Comparison of ENCODE assay signal across 8 cellular contexts in genomic region chr7:37732253-37732652, GRCh38. TPM values are rescaled to one million over a fixed set of nuclear protein-coding genes. Genes with fewer than 3 reads are reported as not detected.
A peak's percentile ranks its signal among the peaks of the same experiment; 100 is the strongest.
DNase-seq lines count a peak whose midpoint lies in the region; ATAC-seq and TF ChIP-seq lines count a peak whose summit lies in the region.

No MANE protein-coding gene starts in this region.

- peak; percentile 30 for DNase-seq in stimulated activated CD4-positive, alpha-beta T cell treated with anti-CD3 and anti-CD28 coated beads, Interleukin-15, amount 100 ng/mL, for 24 hours
- DNase-seq in stimulated activated CD4-positive, alpha-beta T cell treated with anti-CD3 and anti-CD28 coated beads, Interleukin-2, amount 100 ng/mL, for 48 hours: no peak
- peak; percentile 90 for DNase-seq in NOMO-1 treated with dmso at 0.1 percent for 144 hours (lab: John Stamatoyannopoulos, UW; ENCODE audit: unreplicated experiment)
- peak; percentile 86 for DNase-seq in epithelial cell of esophagus (ENCODE audit: low read depth)
- DNase-seq in SW 1271 (lab: John Stamatoyannopoulos, UW): no peak
- no peak for DNase-seq in NCI-H1436 (lab: John Stamatoyannopoulos, UW)

- no peak overlapping the region for H3K4me3 ChIP-seq in epithelial cell of esophagus (ENCODE audit: low read length)
- H3K4me3 ChIP-seq in neural cell (ENCODE audit: low read length): no peak overlapping the region

- no peaks in the 10 kb centered on the region for H3F3A ChIP-seq in neural cell (ENCODE audit: insufficient read depth, low read length, poor library complexity, severe bottlenecking)

- H3K4me2 ChIP-seq in neural cell (ENCODE audit: low read length): no peak overlapping the region

- H3K9me2 ChIP-seq in neural cell (ENCODE audit: insufficient read depth, low read length): no peaks in the 10 kb centered on the region

- no peak overlapping the region for H3K9ac ChIP-seq in neural cell (ENCODE audit: low read length)

- no peaks in the 10 kb centered on the region for H4K20me1 ChIP-seq in neural cell (ENCODE audit: insufficient read depth)

- H2AFZ ChIP-seq in neural cell (ENCODE audit: low read depth, low read length): no peak overlapping the region

- TF ChIP-seq EP300 in neural cell (conservative IDR thresholded peaks at IDR 0.05; ENCODE audit: poor library complexity, severe bottlenecking): no peak

- TF ChIP-seq CTCF in epithelial cell of esophagus (IDR thresholded peaks at IDR 0.05; ENCODE audit: insufficient read depth, low read depth, low read length, missing control alignments) (peak; percentile 88), neural cell (IDR thresholded peaks at IDR 0.05; ENCODE audit: poor library complexity, severe bottlenecking) (peak; percentile 36)

- H3K9me3 ChIP-seq in neural cell (ENCODE audit: low read length): no peaks in the 10 kb centered on the region

- H3K27me3 ChIP-seq in neural cell (ENCODE audit: insufficient read depth, low read depth, low read length): no peaks in the 10 kb centered on the region

- TF ChIP-seq RAD21 in neural cell (conservative IDR thresholded peaks at IDR 0.05): peak; percentile 21

- H3K36me3 ChIP-seq in neural cell (ENCODE audit: insufficient read depth, low read length): no peaks in the 10 kb centered on the region

- H3K79me2 ChIP-seq in neural cell (replicated peaks; ENCODE audit: insufficient read depth, low read length): no peaks in the 10 kb centered on the region

- ATAC-seq in HG02840 (IDR thresholded peaks at IDR 0.05; ENCODE audit: low FRiP score, unreplicated experiment): peak; percentile 63

- no peak overlapping the region for H3K27ac ChIP-seq in neural cell (ENCODE audit: low read length)

TF ChIP-seq in neural cell, 6 proteins besides CTCF, POLR2A, EP300 and RAD21:
- TF ChIP-seq REST (IDR thresholded peaks at IDR 0.05; ENCODE audit: borderline replicate concordance): no peak
- TF ChIP-seq SMC3 (conservative IDR thresholded peaks at IDR 0.05; ENCODE audit: poor library complexity): no peak

RNA-seq across cellular contexts. Expression of gene GPR141, which starts 48.7 kb away (rescaled TPM):
- polyA plus RNA-seq in neural cell: not detected in 2 replicates
- polyA minus RNA-seq in neural cell: not detected in 2 replicates

Comparison
In these comparisons a context has a peak if more than half of its experiments do, and no peak if none do; other contexts are left out.
1. DNase-seq: peak in stimulated activated CD4-positive, alpha-beta T cell treated with anti-CD3 and anti-CD28 coated beads, Interleukin-15, amount 100 ng/mL, for 24 hours (single experiment), NOMO-1 treated with dmso at 0.1 percent for 144 hours (single experiment) and epithelial cell of esophagus (single experiment); none in stimulated activated CD4-positive, alpha-beta T cell treated with anti-CD3 and anti-CD28 coated beads, Interleukin-2, amount 100 ng/mL, for 48 hours (0 of 2), SW 1271 (0 of 2) and NCI-H1436 (single experiment).